8 cellular contexts compared by ENCODE assay signal in the genomic region with DNA sequence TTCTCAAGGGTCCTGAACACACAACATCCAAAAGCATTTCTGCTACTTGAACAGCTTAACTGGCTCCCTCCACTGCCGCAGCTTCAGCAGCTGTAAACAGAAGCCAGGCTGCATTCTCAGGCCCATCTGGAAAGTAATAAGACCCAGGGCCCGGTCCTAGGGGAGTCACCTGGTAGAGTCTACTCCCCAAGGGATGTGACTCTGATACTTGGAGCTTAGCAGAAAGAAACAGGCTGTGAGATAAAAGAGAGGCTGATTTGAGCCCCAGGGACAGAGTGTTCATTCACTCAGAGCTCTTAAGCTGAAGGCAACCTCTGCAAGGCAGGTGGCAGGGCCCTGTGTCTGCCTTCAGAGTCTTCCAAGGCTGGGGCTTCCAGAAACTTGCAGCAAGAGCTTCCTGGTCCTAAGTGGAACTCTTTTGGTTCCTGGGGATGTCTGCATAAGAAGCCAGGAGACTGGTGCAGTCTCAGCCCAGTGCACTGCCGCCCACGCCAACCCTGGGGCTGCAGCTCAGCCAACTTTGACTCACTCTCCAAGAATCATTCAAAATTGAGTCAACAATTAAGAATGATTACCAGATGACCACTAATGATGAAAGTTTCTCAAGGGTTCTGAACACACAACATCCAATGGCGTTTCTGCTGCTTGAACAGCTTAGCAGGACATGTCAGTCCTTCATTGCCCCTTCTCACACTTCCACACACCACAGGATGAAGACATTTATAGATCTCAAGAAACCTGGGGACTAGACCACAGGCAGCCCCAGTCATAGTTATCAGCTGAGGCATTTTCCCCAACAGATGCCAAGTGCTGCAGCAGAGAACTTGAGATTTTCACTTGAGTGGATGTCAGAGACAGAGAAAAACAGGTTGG.
DNase-seq lines count a peak whose midpoint lies in the region; ATAC-seq and TF ChIP-seq lines count a peak whose summit lies in the region.

No MANE protein-coding gene starts in this region.

- CTCF ChIA-PET in HCT116 (lab: Charles Lee) (no interaction called here), PC-3 (lab: Charles Lee) (interaction anchor here (0.6 to 1.2 kb wide), 2 partner anchors 14 to 67 kb away, joined by 3 to 7 read pairs; no protein-coding TSS in a partner anchor)

- H3K4me1 ChIP-seq in HCT116 (ENCODE audit: control insufficient read depth in 1 of 2, insufficient read depth in 2 of 2, low read length in 2 of 2) (peaks cover 0 to 20% of the 10 kb centered on the region in 2 experiments; a peak in 2 of 4 replicates), PC-3 (ENCODE audit: insufficient read depth, low read length) (peaks cover 41% of the 10 kb centered on the region), right cardiac atrium (ENCODE audit: control insufficient read depth, insufficient read depth, low read length) (peaks cover 7% of the 10 kb centered on the region)

- no peaks in the 10 kb centered on the region for H3K9me3 ChIP-seq in HCT116 (ENCODE audit: control insufficient read depth in 1 of 2, insufficient read depth in 1 of 2, low read depth in 1 of 2, low read length in 2 of 2)
- no peaks in the 10 kb centered on the region for H3K9me3 ChIP-seq in PC-3 (ENCODE audit: low read length)
- H3K9me3 ChIP-seq in right cardiac atrium (ENCODE audit: control insufficient read depth, low read length), result no peaks in the 10 kb centered on the region

- H3F3A ChIP-seq in PC-3 (ENCODE audit: low read length, unreplicated experiment), result no peaks in the 10 kb centered on the region

- peak; percentile 34 for DNase-seq in COLO829 (ENCODE audit: low spot score)
- no peak for DNase-seq in HCT116 (ENCODE audit: low read depth, low spot score)
- DNase-seq in PC-3, result peak; percentile 78
- DNase-seq in right cardiac atrium, result peak; percentile 57 to 75 (median 75)
- no peak for DNase-seq in globus pallidus (ENCODE audit: low spot score)
- no peak for DNase-seq in stimulated activated CD4-positive, alpha-beta T cell treated with anti-CD3 and anti-CD28 coated beads, Interleukin-4, amount 100 ng/mL, for 24 hours
- DNase-seq in NCI-H510A treated with DMSO at 0.1 percent for 48 hours (lab: John Stamatoyannopoulos, UW), result no peak

- H3K4me3 ChIP-seq in HCT116 (replicated peaks in 1 of 2; ENCODE audit: low read depth in 1 of 2, low read length in 2 of 2) (no peak overlapping the region), PC-3 (ENCODE audit: low read length) (no peak overlapping the region), right cardiac atrium (ENCODE audit: low read length) (no peak overlapping the region)

- RAD21 ChIA-PET in HCT116 (lab: Charles Lee; ENCODE audit: low non-redundant PET in 1 of 2, low total read pairs in 2 of 2, uncharacterized antibody in 2 of 2, unreplicated experiment in 2 of 2), result no interaction called here

- H3K27me3 ChIP-seq in HCT116 (ENCODE audit: insufficient read depth, low read length), result peaks cover 42% of the 10 kb centered on the region
- no peaks in the 10 kb centered on the region for H3K27me3 ChIP-seq in PC-3 (ENCODE audit: low read length)
- no peaks in the 10 kb centered on the region for H3K27me3 ChIP-seq in right cardiac atrium (ENCODE audit: control insufficient read depth, insufficient read depth)

- no peaks in the 10 kb centered on the region for H4K20me1 ChIP-seq in HCT116 (ENCODE audit: insufficient read depth)
- H4K20me1 ChIP-seq in PC-3 (ENCODE audit: low read length), result no peaks in the 10 kb centered on the region

- TF ChIP-seq CTCF in HCT116 (IDR thresholded peaks at IDR 0.05 in 2 of 3, conservative IDR thresholded peaks at IDR 0.05 in 1 of 3; ENCODE audit: borderline replicate concordance in 1 of 3, insufficient read depth in 1 of 3, low read depth in 2 of 3, low read length in 2 of 3), result no peak
- no peak for TF ChIP-seq CTCF in PC-3 (conservative IDR thresholded peaks at IDR 0.05; ENCODE audit: low read depth, low read length)

- H3K36me3 ChIP-seq in HCT116 (ENCODE audit: control insufficient read depth in 1 of 2, insufficient read depth in 2 of 2, low read length in 2 of 2), result no peaks in the 10 kb centered on the region
- no peaks in the 10 kb centered on the region for H3K36me3 ChIP-seq in PC-3 (ENCODE audit: low read depth, low read length)

- BruUV-seq in HCT116 (replicated peaks; lab: Mats Ljungman, UMichigan), result no TSS peak
- BruUV-seq in PC-3 (replicated peaks; lab: Mats Ljungman, UMichigan), result no TSS peak

- POLR2A ChIA-PET in HCT116 (lab: Charles Lee), result interaction anchor here (0.6 kb wide), 1 partner anchor 1325 kb away, joined by 3 read pairs; no protein-coding TSS in a partner anchor
- POLR2A ChIA-PET in PC-3 (lab: Charles Lee; ENCODE audit: unreplicated experiment), result no interaction called here

- no peak for TF ChIP-seq RAD21 in HCT116 (IDR thresholded peaks at IDR 0.05; ENCODE audit: low read depth)

- intact Hi-C loops in HCT116 (cut with micrococcal nuclease), result no loop called here
- intact Hi-C loops in PC-3 (cut with micrococcal nuclease), result no loop called here
- intact Hi-C loops in right cardiac atrium (cut with DNase I), result no loop called here

- H3K27ac ChIP-seq in HCT116 (ENCODE audit: low read depth, low read length) (no peak overlapping the region), PC-3 (ENCODE audit: low read length) (peak overlapping the region; percentile 29), right cardiac atrium (ENCODE audit: low read length) (no peak overlapping the region)

- peak; percentile 44; the same call in 1 of the 2 replicates for ATAC-seq in HCT116
- ATAC-seq in PC-3, result peak; percentile 75
- ATAC-seq in right cardiac atrium, result peak; percentile 64 to 72
- no peak for ATAC-seq in HG03045 (IDR thresholded peaks at IDR 0.05; ENCODE audit: unreplicated experiment)

- WGBS in right cardiac atrium, result 60% methylated on average over 5 of the region's 5 CpGs

- H2AFZ ChIP-seq in HCT116 (ENCODE audit: low read depth, low read length, poor library complexity, severe bottlenecking) (no peak overlapping the region), PC-3 (ENCODE audit: low read length) (peak overlapping the region; percentile 24; the same call in 1 of the 2 replicates)

- H3K79me2 ChIP-seq in HCT116 (ENCODE audit: insufficient read depth, low read length) (no peaks in the 10 kb centered on the region), PC-3 (ENCODE audit: low read length) (no peaks in the 10 kb centered on the region)

- H3K4me2 ChIP-seq in HCT116 (ENCODE audit: low read length), result peak overlapping the region; percentile 21
- H3K4me2 ChIP-seq in PC-3 (ENCODE audit: low read length), result peak overlapping the region; percentile 41

- H3K9ac ChIP-seq in HCT116 (ENCODE audit: low read length) (no peak overlapping the region), PC-3 (ENCODE audit: low read length) (no peak overlapping the region)

- H3K9me2 ChIP-seq in HCT116 (ENCODE audit: insufficient read depth) (no peaks in the 10 kb centered on the region), PC-3 (replicated peaks; ENCODE audit: low read length) (no peaks in the 10 kb centered on the region)

- no peak for TF ChIP-seq POLR2A in HCT116 (IDR thresholded peaks at IDR 0.05; ENCODE audit: borderline replicate concordance, extremely low read depth, insufficient read depth, insufficient read length)

TF ChIP-seq in HCT116, 20 proteins besides CTCF, POLR2A, EP300 and RAD21:
- TF ChIP-seq EGR1 (IDR thresholded peaks at IDR 0.05; ENCODE audit: low read depth) (peak; percentile 72), ZFX (IDR thresholded peaks at IDR 0.05) (no peak)

Comparison
In these comparisons a context has a peak if more than half of its experiments do, and no peak if none do; other contexts are left out.
1. DNase-seq: peak in COLO829 (single experiment), PC-3 (single experiment) and right cardiac atrium (3 of 3); none in HCT116 (single experiment), globus pallidus (single experiment), stimulated activated CD4-positive, alpha-beta T cell treated with anti-CD3 and anti-CD28 coated beads, Interleukin-4, amount 100 ng/mL, for 24 hours (single experiment) and NCI-H510A treated with DMSO at 0.1 percent for 48 hours (single experiment).